1 cellular context compared by ENCODE assay signal in the genomic region with DNA sequence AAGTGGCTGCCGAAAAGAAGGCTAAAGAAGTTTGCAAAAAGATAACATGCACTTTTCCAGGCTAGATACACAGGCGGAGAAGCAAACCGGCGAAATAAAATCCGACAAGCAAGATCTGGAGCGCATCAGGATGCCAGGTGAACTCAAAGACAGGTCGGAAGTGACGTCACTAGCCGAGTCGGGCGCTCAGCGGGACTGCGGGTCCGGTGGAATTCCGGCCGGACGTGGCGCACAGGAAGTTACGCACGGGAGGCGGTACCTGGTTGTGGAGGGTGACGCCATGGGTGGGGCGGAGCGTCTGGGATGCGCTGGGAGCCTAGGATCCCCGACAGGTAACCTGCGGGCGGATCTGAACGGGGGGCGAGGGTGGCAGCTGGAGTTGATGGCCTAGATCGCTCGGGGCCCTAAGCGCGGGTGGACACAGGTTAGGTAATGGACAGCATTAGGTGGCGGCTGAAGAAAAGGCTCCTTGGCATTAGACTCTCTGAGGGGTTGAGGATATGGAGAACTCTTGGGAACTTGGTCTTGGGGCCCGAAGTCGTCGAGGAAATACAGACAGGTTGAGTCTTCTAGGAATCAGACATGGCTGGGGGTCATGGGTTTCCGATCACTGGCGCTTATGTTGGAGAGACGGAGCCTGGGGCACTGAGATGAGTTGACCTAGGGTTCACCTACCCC.
TF ChIP-seq lines count a peak whose summit lies in the region.

No MANE protein-coding gene starts in this region.

TF ChIP-seq in HEK293, 187 proteins besides CTCF, POLR2A, EP300 and RAD21 (continued from another document):
- TF ChIP-seq TRIM28 (IDR thresholded peaks at IDR 0.05; ENCODE audit: borderline replicate concordance, low read length) (no peak), HOXA7 (CRISPR knock-in tag; IDR thresholded peaks at IDR 0.05; ENCODE audit: borderline replicate concordance) (no peak), ZBTB8A (tag by site-specific recombination; IDR thresholded peaks at IDR 0.05) (no peak), ZNF248 (tag by site-specific recombination; IDR thresholded peaks at IDR 0.05) (no peak), ZNF311 (tag by site-specific recombination; IDR thresholded peaks at IDR 0.05; ENCODE audit: borderline replicate concordance) (no peak), GLIS2 (tag by site-specific recombination; IDR thresholded peaks at IDR 0.05) (peak; percentile 81), TCF7L2 (IDR thresholded peaks at IDR 0.05; ENCODE audit: borderline replicate concordance, low read depth, low read length) (no peak), ZBTB7A (tag by site-specific recombination; IDR thresholded peaks at IDR 0.05; ENCODE audit: low read depth) (no peak), EGR2 (tag by site-specific recombination; IDR thresholded peaks at IDR 0.05; ENCODE audit: low read depth) (no peak), ZNF837 (tag by site-specific recombination; IDR thresholded peaks at IDR 0.05) (no peak), ZNF10 (tag by site-specific recombination; IDR thresholded peaks at IDR 0.05) (no peak), OSR2 (tag by site-specific recombination; IDR thresholded peaks at IDR 0.05) (no peak), ZNF670 (tag by site-specific recombination; IDR thresholded peaks at IDR 0.05; ENCODE audit: low read depth) (no peak), ZNF19 (tag by site-specific recombination; IDR thresholded peaks at IDR 0.05; ENCODE audit: low read depth) (no peak), ZSCAN16 (tag by site-specific recombination; IDR thresholded peaks at IDR 0.05) (no peak), ZBTB1 (tag by site-specific recombination; IDR thresholded peaks at IDR 0.05) (no peak), ZNF558 (tag by site-specific recombination; IDR thresholded peaks at IDR 0.05) (no peak), ZNF514 (tag by site-specific recombination; IDR thresholded peaks at IDR 0.05) (no peak), ZNF529 (tag by site-specific recombination; IDR thresholded peaks at IDR 0.05; ENCODE audit: insufficient replicate concordance) (no peak), SCRT1 (tag by site-specific recombination; IDR thresholded peaks at IDR 0.05; ENCODE audit: borderline replicate concordance) (no peak)
- TF ChIP-seq, protein P1, sequence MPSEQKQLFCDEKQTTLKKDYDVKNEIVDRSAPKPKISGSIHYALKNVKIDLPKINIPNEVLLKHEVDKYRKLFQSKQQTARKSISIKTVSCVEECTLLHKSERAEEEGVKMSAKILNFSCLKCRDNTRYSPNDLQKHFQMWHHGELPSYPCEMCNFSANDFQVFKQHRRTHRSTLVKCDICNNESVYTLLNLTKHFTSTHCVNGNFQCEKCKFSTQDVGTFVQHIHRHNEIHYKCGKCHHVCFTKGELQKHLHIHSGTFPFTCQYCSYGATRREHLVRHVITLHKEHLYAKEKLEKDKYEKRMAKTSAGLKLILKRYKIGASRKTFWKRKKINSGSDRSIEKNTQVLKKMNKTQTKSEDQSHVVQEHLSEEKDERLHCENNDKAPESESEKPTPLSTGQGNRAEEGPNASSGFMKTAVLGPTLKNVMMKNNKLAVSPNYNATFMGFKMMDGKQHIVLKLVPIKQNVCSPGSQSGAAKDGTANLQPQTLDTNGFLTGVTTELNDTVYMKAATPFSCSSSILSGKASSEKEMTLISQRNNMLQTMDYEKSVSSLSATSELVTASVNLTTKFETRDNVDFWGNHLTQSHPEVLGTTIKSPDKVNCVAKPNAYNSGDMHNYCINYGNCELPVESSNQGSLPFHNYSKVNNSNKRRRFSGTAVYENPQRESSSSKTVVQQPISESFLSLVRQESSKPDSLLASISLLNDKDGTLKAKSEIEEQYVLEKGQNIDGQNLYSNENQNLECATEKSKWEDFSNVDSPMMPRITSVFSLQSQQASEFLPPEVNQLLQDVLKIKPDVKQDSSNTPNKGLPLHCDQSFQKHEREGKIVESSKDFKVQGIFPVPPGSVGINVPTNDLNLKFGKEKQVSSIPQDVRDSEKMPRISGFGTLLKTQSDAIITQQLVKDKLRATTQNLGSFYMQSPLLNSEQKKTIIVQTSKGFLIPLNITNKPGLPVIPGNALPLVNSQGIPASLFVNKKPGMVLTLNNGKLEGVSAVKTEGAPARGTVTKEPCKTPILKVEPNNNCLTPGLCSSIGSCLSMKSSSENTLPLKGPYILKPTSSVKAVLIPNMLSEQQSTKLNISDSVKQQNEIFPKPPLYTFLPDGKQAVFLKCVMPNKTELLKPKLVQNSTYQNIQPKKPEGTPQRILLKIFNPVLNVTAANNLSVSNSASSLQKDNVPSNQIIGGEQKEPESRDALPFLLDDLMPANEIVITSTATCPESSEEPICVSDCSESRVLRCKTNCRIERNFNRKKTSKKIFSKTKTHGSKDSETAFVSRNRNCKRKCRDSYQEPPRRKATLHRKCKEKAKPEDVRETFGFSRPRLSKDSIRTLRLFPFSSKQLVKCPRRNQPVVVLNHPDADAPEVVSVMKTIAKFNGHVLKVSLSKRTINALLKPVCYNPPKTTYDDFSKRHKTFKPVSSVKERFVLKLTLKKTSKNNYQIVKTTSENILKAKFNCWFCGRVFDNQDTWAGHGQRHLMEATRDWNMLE (tag by site-specific recombination; conservative IDR thresholded peaks at IDR 0.05; ENCODE audit: low read depth), result peak; percentile 100
- TF ChIP-seq, protein P2, sequence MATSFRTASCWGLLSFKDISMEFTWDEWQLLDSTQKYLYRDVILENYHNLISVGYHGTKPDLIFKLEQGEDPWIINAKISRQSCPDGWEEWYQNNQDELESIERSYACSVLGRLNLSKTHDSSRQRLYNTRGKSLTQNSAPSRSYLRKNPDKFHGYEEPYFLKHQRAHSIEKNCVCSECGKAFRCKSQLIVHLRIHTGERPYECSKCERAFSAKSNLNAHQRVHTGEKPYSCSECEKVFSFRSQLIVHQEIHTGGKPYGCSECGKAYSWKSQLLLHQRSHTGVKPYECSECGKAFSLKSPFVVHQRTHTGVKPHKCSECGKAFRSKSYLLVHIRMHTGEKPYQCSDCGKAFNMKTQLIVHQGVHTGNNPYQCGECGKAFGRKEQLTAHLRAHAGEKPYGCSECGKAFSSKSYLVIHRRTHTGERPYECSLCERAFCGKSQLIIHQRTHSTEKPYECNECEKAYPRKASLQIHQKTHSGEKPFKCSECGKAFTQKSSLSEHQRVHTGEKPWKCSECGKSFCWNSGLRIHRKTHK (tag by site-specific recombination; IDR thresholded peaks at IDR 0.05), result no peak
- TF ChIP-seq, protein P3, sequence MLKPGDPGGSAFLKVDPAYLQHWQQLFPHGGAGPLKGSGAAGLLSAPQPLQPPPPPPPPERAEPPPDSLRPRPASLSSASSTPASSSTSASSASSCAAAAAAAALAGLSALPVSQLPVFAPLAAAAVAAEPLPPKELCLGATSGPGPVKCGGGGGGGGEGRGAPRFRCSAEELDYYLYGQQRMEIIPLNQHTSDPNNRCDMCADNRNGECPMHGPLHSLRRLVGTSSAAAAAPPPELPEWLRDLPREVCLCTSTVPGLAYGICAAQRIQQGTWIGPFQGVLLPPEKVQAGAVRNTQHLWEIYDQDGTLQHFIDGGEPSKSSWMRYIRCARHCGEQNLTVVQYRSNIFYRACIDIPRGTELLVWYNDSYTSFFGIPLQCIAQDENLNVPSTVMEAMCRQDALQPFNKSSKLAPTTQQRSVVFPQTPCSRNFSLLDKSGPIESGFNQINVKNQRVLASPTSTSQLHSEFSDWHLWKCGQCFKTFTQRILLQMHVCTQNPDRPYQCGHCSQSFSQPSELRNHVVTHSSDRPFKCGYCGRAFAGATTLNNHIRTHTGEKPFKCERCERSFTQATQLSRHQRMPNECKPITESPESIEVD (tag by site-specific recombination; IDR thresholded peaks at IDR 0.05), result no peak
- TF ChIP-seq, protein P4, sequence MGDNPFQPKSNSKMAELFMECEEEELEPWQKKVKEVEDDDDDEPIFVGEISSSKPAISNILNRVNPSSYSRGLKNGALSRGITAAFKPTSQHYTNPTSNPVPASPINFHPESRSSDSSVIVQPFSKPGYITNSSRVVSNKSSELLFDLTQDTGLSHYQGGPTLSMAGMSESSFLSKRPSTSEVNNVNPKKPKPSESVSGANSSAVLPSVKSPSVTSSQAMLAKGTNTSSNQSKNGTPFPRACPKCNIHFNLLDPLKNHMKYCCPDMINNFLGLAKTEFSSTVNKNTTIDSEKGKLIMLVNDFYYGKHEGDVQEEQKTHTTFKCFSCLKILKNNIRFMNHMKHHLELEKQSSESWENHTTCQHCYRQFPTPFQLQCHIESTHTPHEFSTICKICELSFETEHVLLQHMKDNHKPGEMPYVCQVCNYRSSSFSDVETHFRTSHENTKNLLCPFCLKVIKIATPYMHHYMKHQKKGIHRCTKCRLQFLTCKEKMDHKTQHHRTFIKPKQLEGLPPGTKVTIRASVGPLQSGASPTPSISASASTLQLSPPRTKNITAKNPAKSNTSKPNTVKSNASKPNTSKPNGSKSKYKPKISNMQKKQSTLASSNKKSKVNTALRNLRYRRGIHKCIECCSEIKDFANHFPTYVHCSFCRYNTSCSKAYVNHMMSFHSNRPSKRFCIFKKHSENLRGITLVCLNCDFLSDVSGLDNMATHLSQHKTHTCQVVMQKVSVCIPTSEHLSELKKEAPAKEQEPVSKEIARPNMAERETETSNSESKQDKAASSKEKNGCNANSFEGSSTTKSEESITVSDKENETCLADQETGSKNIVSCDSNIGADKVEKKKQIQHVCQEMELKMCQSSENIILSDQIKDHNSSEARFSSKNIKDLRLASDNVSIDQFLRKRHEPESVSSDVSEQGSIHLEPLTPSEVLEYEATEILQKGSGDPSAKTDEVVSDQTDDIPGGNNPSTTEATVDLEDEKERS (tag by site-specific recombination; IDR thresholded peaks at IDR 0.05), result peak; percentile 39; the same call in 1 of the 2 replicates
